1 cellular context compared by ENCODE assay signal in genomic region chr3:48661501-48662139, GRCh38.
TF ChIP-seq lines count a peak whose summit lies in the region.

No MANE protein-coding gene starts in this region.

TF ChIP-seq in HepG2, 621 proteins besides CTCF, POLR2A, EP300 and RAD21 (continued from another document and continues in another):
- TF ChIP-seq ZFP91 (CRISPR knock-in tag; IDR thresholded peaks at IDR 0.05; ENCODE audit: borderline replicate concordance) (peak; percentile 96), FOXM1 (CRISPR knock-in tag; IDR thresholded peaks at IDR 0.05) (peak; percentile 99), POLR2AphosphoS5 (IDR thresholded peaks at IDR 0.05; ENCODE audit: low read depth, low read length) (peak; percentile 66), FUBP1 (CRISPR knock-in tag; IDR thresholded peaks at IDR 0.05; ENCODE audit: borderline replicate concordance) (peak; percentile 87; the same call in 1 of the 2 replicates), FOXP4 (CRISPR knock-in tag; IDR thresholded peaks at IDR 0.05) (peak; percentile 96), SOX6 (IDR thresholded peaks at IDR 0.05) (no peak), SOX6 (CRISPR knock-in tag; IDR thresholded peaks at IDR 0.05) (peak; percentile 91), CEBPZ (IDR thresholded peaks at IDR 0.05; ENCODE audit: low read length) (no peak), NFATC3 (CRISPR knock-in tag; IDR thresholded peaks at IDR 0.05) (peak; percentile 100), CHCHD3 (CRISPR knock-in tag; IDR thresholded peaks at IDR 0.05) (peak; percentile 100), CAMTA2 (CRISPR knock-in tag; IDR thresholded peaks at IDR 0.05; ENCODE audit: borderline replicate concordance) (peak; percentile 100), HES4 (CRISPR knock-in tag; IDR thresholded peaks at IDR 0.05; ENCODE audit: borderline replicate concordance) (peak; percentile 100), XRCC5 (optimal IDR thresholded peaks at IDR 0.05; ENCODE audit: low read length) (peak; percentile 88), ZNF143 (CRISPR knock-in tag; IDR thresholded peaks at IDR 0.05) (peak; percentile 81), KLF15 (CRISPR knock-in tag; IDR thresholded peaks at IDR 0.05; ENCODE audit: borderline replicate concordance) (peak; percentile 100), GPN1 (CRISPR knock-in tag; IDR thresholded peaks at IDR 0.05; ENCODE audit: borderline replicate concordance) (peak; percentile 99), NCOA1 (CRISPR knock-in tag; IDR thresholded peaks at IDR 0.05) (peak; percentile 100), PLRG1 (conservative IDR thresholded peaks at IDR 0.05) (no peak), KLF6 (CRISPR knock-in tag; IDR thresholded peaks at IDR 0.05) (peak; percentile 100), ZNF761 (CRISPR knock-in tag; conservative IDR thresholded peaks at IDR 0.05) (peak; percentile 100), PREB (CRISPR knock-in tag; IDR thresholded peaks at IDR 0.05) (peak; percentile 100), NONO (IDR thresholded peaks at IDR 0.05) (no peak), NONO (CRISPR knock-in tag; conservative IDR thresholded peaks at IDR 0.05) (peak; percentile 90), DRAP1 (CRISPR knock-in tag; IDR thresholded peaks at IDR 0.05) (peak; percentile 93), TOE1 (CRISPR knock-in tag; IDR thresholded peaks at IDR 0.05) (peak; percentile 100), ZNF547 (CRISPR knock-in tag; IDR thresholded peaks at IDR 0.05) (peak; percentile 100), SKI (IDR thresholded peaks at IDR 0.05; ENCODE audit: partially characterized antibody) (no peak), ZNF574 (CRISPR knock-in tag; IDR thresholded peaks at IDR 0.05) (peak; percentile 98), THAP11 (CRISPR knock-in tag; IDR thresholded peaks at IDR 0.05) (peak; percentile 92), WIZ (CRISPR knock-in tag; IDR thresholded peaks at IDR 0.05) (peak; percentile 100), FOSL1 (CRISPR knock-in tag; IDR thresholded peaks at IDR 0.05; ENCODE audit: borderline replicate concordance) (peak; percentile 97), ZNF629 (CRISPR knock-in tag; conservative IDR thresholded peaks at IDR 0.05) (peak; percentile 87), ZKSCAN1 (IDR thresholded peaks at IDR 0.05; ENCODE audit: low read length) (no peak), KLF13 (CRISPR knock-in tag; IDR thresholded peaks at IDR 0.05) (peak; percentile 100), ZNF589 (CRISPR knock-in tag; conservative IDR thresholded peaks at IDR 0.05) (peak; percentile 100), ZNF816 (CRISPR knock-in tag; IDR thresholded peaks at IDR 0.05; ENCODE audit: borderline replicate concordance) (peak; percentile 100), NFE2 (CRISPR knock-in tag; IDR thresholded peaks at IDR 0.05) (peak; percentile 96), NCOA5 (CRISPR knock-in tag; IDR thresholded peaks at IDR 0.05) (peak; percentile 100), CHD4 (IDR thresholded peaks at IDR 0.05; ENCODE audit: borderline replicate concordance, low read length) (no peak), TBL1XR1 (IDR thresholded peaks at IDR 0.05; ENCODE audit: borderline replicate concordance, low read length, partially characterized antibody) (no peak), ZNF598 (CRISPR knock-in tag; IDR thresholded peaks at IDR 0.05; ENCODE audit: borderline replicate concordance) (peak; percentile 100), ZNF800 (CRISPR knock-in tag; IDR thresholded peaks at IDR 0.05) (peak; percentile 100), NFKB2 (CRISPR knock-in tag; IDR thresholded peaks at IDR 0.05; ENCODE audit: borderline replicate concordance) (peak; percentile 100), PPARG (CRISPR knock-in tag; conservative IDR thresholded peaks at IDR 0.05) (peak; percentile 98), CREB1 (IDR thresholded peaks at IDR 0.05) (no peak), CREB1 (CRISPR knock-in tag; IDR thresholded peaks at IDR 0.05) (no peak), ZC3H13 (CRISPR knock-in tag; IDR thresholded peaks at IDR 0.05) (peak; percentile 100), MTERF4 (CRISPR knock-in tag; IDR thresholded peaks at IDR 0.05) (peak; percentile 100), JUND (CRISPR knock-in tag; IDR thresholded peaks at IDR 0.05) (peak; percentile 95), KLF16 (CRISPR knock-in tag; IDR thresholded peaks at IDR 0.05) (peak; percentile 99 to 100), NR3C1 (CRISPR knock-in tag; IDR thresholded peaks at IDR 0.05) (peak; percentile 99), TOPORS (CRISPR knock-in tag; IDR thresholded peaks at IDR 0.05) (peak; percentile 100), ZNF354B (CRISPR knock-in tag; IDR thresholded peaks at IDR 0.05) (peak; percentile 100), ONECUT2 (CRISPR knock-in tag; IDR thresholded peaks at IDR 0.05) (peak; percentile 97), SMAD1 (CRISPR knock-in tag; IDR thresholded peaks at IDR 0.05; ENCODE audit: borderline replicate concordance, low read depth) (peak; percentile 98; the same call in 1 of the 2 replicates)
